In the genomic region with DNA sequence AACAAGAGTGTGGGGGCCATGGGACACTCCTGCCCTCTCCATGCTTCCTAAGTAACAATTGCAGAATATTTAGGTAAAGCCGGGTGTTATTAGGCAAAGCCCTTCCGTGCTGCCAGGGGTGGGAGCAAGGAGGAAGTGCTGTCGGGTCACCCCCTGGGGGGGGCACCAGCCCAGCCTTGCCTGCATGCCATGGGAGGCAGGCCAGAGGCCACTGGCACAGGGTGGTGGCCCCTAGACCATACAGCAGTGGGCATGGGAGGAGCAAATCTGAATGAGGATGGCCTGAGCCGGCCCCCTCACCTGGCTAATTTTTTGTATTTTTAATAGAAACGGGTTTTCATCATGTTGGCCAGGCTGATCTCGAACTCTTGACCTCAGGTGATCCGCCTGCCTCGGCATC, we compare ENCODE assay signal across 39 cellular contexts.
"Had no signal": no experiment of that assay in that cellular context is flagged by ENCODE, and none has a peak within 500 bp of the region (broad histone marks: within the 10 kb centered on the region; RNA-seq: fewer than 3 reads in every experiment).

No MANE protein-coding gene starts in this region.

- H3K27me3 Mint-ChIP-seq: activated naive CD4-positive, alpha-beta T cell treated with anti-CD3 and anti-CD28 coated beads, Interleukin-2, amount 10 ng/mL, durations not matched to agents 7 days and 5 days; activated naive CD4-positive, alpha-beta T cell treated with anti-CD3 and anti-CD28 coated beads, Interleukin-2, amount 50 U/mL, for 24 hours; activated naive CD8-positive, alpha-beta T cell; activated naive CD8-positive, alpha-beta T cell treated with anti-CD3 and anti-CD28 coated beads for 36 hours; activated naive CD8-positive, alpha-beta T cell treated with anti-CD3 and anti-CD28 coated beads, Interleukin-2, amount 10 ng/mL, durations not matched to agents 7 days and 5 days; activated naive CD8-positive, alpha-beta T cell treated with anti-CD3 and anti-CD28 coated beads, Interleukin-2, amount 50 U/mL, for 24 hours; activated T-cell treated with anti-CD3 and anti-CD28 coated beads, Interleukin-2, amount 50 U/mL, for 24 hours; activated T-helper 17 cell treated with anti-CD3 and anti-CD28 coated beads, Interleukin-2, amount 50 U/mL, for 72 hours; brain; central memory CD8-positive, alpha-beta T cell had no signal

- FAIRE-seq: astrocyte, bronchial epithelial cell had no signal

- DNase-seq: activated effector memory CD4-positive, alpha-beta T cell treated with anti-CD3 and anti-CD28 coated beads, Interleukin-2, amount 50 U/mL, for 16 hours; activated effector memory CD4-positive, alpha-beta T cell treated with Interleukin-2 at 50 U/mL for 16 hours; activated gamma-delta T cell; activated gamma-delta T cell treated with Interleukin-2 at 50 U/mL for 16 hours; activated naive CD4-positive, alpha-beta T cell; activated naive CD4-positive, alpha-beta T cell treated with anti-CD3 and anti-CD28 coated beads for 36 hours; activated naive CD4-positive, alpha-beta T cell treated with anti-CD3 and anti-CD28 coated beads, Interleukin-2, amount 10 ng/mL, durations not matched to agents 7 days and 5 days; activated naive CD4-positive, alpha-beta T cell treated with anti-CD3 and anti-CD28 coated beads, Interleukin-2, amount 50 U/mL, for 16 hours; activated naive CD4-positive, alpha-beta T cell treated with Interleukin-2 at 50 U/mL for 16 hours; activated naive CD8-positive, alpha-beta T cell treated with anti-CD3 and anti-CD28 coated beads for 36 hours; activated naive CD8-positive, alpha-beta T cell treated with anti-CD3 and anti-CD28 coated beads, Interleukin-2, amount 10 ng/mL, durations not matched to agents 7 days and 5 days; activated naive CD8-positive, alpha-beta T cell treated with anti-CD3 and anti-CD28 coated beads, Interleukin-2, amount 50 U/mL, for 24 hours; activated T-cell treated with anti-CD3 and anti-CD28 coated beads, Interleukin-2, amount 50 U/mL, for 1 hour; activated T-cell treated with anti-CD3 and anti-CD28 coated beads, Interleukin-2, amount 50 U/mL, for 24 hours; activated T-cell treated with anti-CD3 and anti-CD28 coated beads, Interleukin-2, amount 50 U/mL, for 4 hours; activated T-cell treated with anti-CD3 and anti-CD28 coated beads, Interleukin-2, amount 50 U/mL, for 48 hours; activated T-cell treated with anti-CD3 and anti-CD28 coated beads, Interleukin-2, amount 50 U/mL, for 72 hours; adrenal gland; amniotic stem cell; anterior cingulate cortex; aorta; body of pancreas; brain microvascular endothelial cell; caudate nucleus; central memory CD4-positive, alpha-beta T cell; cerebellar nuclear complex had no signal

- H3K27ac Mint-ChIP-seq: activated naive CD4-positive, alpha-beta T cell treated with anti-CD3 and anti-CD28 coated beads for 36 hours; activated naive CD4-positive, alpha-beta T cell treated with anti-CD3 and anti-CD28 coated beads, Interleukin-2, amount 10 ng/mL, durations not matched to agents 7 days and 5 days; activated naive CD4-positive, alpha-beta T cell treated with anti-CD3 and anti-CD28 coated beads, Interleukin-2, amount 50 U/mL, for 24 hours; activated naive CD4-positive, alpha-beta T cell treated with anti-CD3 and anti-CD28 coated beads, Interleukin-2, amount 50 U/mL, for 72 hours; activated naive CD8-positive, alpha-beta T cell; activated naive CD8-positive, alpha-beta T cell treated with anti-CD3 and anti-CD28 coated beads for 36 hours; activated naive CD8-positive, alpha-beta T cell treated with anti-CD3 and anti-CD28 coated beads, Interleukin-2, amount 10 ng/mL, durations not matched to agents 7 days and 5 days; activated naive CD8-positive, alpha-beta T cell treated with anti-CD3 and anti-CD28 coated beads, Interleukin-2, amount 50 U/mL, for 24 hours; activated T-cell treated with anti-CD3 and anti-CD28 coated beads, Interleukin-2, amount 50 U/mL, for 24 hours; activated T-cell treated with anti-CD3 and anti-CD28 coated beads, Interleukin-2, amount 50 U/mL, for 72 hours; activated T-helper 1 cell treated with anti-CD3 and anti-CD28 coated beads, Interleukin-12 subunit alpha, Interleukin-12 subunit beta, Interleukin-2, Interleukin-4 antibody, amounts not matched to agents 30 ng/mL and 10 ng/mL and 1 ng/mL, durations not matched to agents 14 hours and 24 hours and 36 hours; activated T-helper 17 cell treated with anti-CD3 and anti-CD28 coated beads, Interleukin-2, amount 50 U/mL, for 72 hours; activated T-helper 2 cell treated with anti-CD3 and anti-CD28 coated beads, Interferon-gamma antibody, Interleukin-2, Interleukin-4, amounts not matched to agents 10 μg/mL and 5 μg/mL and 100 μg/mL, durations not matched to agents 14 hours and 24 hours and 36 hours; brain had no signal

- H3K4me3 ChIP-seq: adrenal gland, ascending aorta, body of pancreas, breast epithelium, cardiac muscle cell had no signal

- H3K9me3 ChIP-seq: adrenal gland, ascending aorta, body of pancreas, breast epithelium had no signal

- H3K27ac ChIP-seq: adrenal gland, ascending aorta, body of pancreas, brain microvascular endothelial cell, breast epithelium, cardiac muscle cell had no signal

- H3K27me3 ChIP-seq: adrenal gland, ascending aorta, body of pancreas, brain microvascular endothelial cell, breast epithelium, cardiac muscle cell had no signal

- H3K9me3 Mint-ChIP-seq: brain had no signal

- H3K4me1 Mint-ChIP-seq: activated naive CD4-positive, alpha-beta T cell treated with anti-CD3 and anti-CD28 coated beads, Interleukin-2, amount 10 ng/mL, durations not matched to agents 7 days and 5 days; activated naive CD4-positive, alpha-beta T cell treated with anti-CD3 and anti-CD28 coated beads, Interleukin-2, amount 50 U/mL, for 24 hours; activated naive CD8-positive, alpha-beta T cell treated with anti-CD3 and anti-CD28 coated beads for 36 hours; activated naive CD8-positive, alpha-beta T cell treated with anti-CD3 and anti-CD28 coated beads, Interleukin-2, amount 10 ng/mL, durations not matched to agents 7 days and 5 days; activated naive CD8-positive, alpha-beta T cell treated with anti-CD3 and anti-CD28 coated beads, Interleukin-2, amount 50 U/mL, for 24 hours; activated T-helper 17 cell treated with anti-CD3 and anti-CD28 coated beads, Interleukin-2, amount 50 U/mL, for 72 hours; brain; central memory CD8-positive, alpha-beta T cell had no signal

- H3K4me3 Mint-ChIP-seq: activated naive CD4-positive, alpha-beta T cell treated with anti-CD3 and anti-CD28 coated beads for 36 hours; activated naive CD4-positive, alpha-beta T cell treated with anti-CD3 and anti-CD28 coated beads, Interleukin-2, amount 10 ng/mL, durations not matched to agents 7 days and 5 days; activated naive CD4-positive, alpha-beta T cell treated with anti-CD3 and anti-CD28 coated beads, Interleukin-2, amount 50 U/mL, for 24 hours; activated naive CD8-positive, alpha-beta T cell; activated naive CD8-positive, alpha-beta T cell treated with anti-CD3 and anti-CD28 coated beads for 36 hours; activated naive CD8-positive, alpha-beta T cell treated with anti-CD3 and anti-CD28 coated beads, Interleukin-2, amount 10 ng/mL, durations not matched to agents 7 days and 5 days; activated naive CD8-positive, alpha-beta T cell treated with anti-CD3 and anti-CD28 coated beads, Interleukin-2, amount 50 U/mL, for 24 hours; activated T-cell treated with anti-CD3 and anti-CD28 coated beads, Interleukin-2, amount 50 U/mL, for 24 hours; activated T-cell treated with anti-CD3 and anti-CD28 coated beads, Interleukin-2, amount 50 U/mL, for 4 hours; activated T-cell treated with anti-CD3 and anti-CD28 coated beads, Interleukin-2, amount 50 U/mL, for 72 hours; activated T-helper 1 cell treated with anti-CD3 and anti-CD28 coated beads, Interleukin-12 subunit alpha, Interleukin-12 subunit beta, Interleukin-2, Interleukin-4 antibody, amounts not matched to agents 30 ng/mL and 10 ng/mL and 1 ng/mL, durations not matched to agents 14 hours and 24 hours and 36 hours; activated T-helper 17 cell treated with anti-CD3 and anti-CD28 coated beads, Interleukin-2, amount 50 U/mL, for 72 hours; brain; central memory CD8-positive, alpha-beta T cell had no signal

- H3K4me1 ChIP-seq: adrenal gland, ascending aorta, body of pancreas, breast epithelium had no signal

- H3K36me3 ChIP-seq: adrenal gland, ascending aorta, brain microvascular endothelial cell, breast epithelium, cardiac muscle cell had no signal

- H3K36me3 Mint-ChIP-seq: activated naive CD4-positive, alpha-beta T cell treated with anti-CD3 and anti-CD28 coated beads, Interleukin-2, amount 10 ng/mL, durations not matched to agents 7 days and 5 days; activated naive CD4-positive, alpha-beta T cell treated with anti-CD3 and anti-CD28 coated beads, Interleukin-2, amount 50 U/mL, for 24 hours; activated naive CD8-positive, alpha-beta T cell; activated naive CD8-positive, alpha-beta T cell treated with anti-CD3 and anti-CD28 coated beads for 36 hours; activated naive CD8-positive, alpha-beta T cell treated with anti-CD3 and anti-CD28 coated beads, Interleukin-2, amount 10 ng/mL, durations not matched to agents 7 days and 5 days; brain had no signal

- ATAC-seq: activated naive CD4-positive, alpha-beta T cell treated with anti-CD3 and anti-CD28 coated beads, Interleukin-2, amount 50 U/mL, for 72 hours; activated naive CD8-positive, alpha-beta T cell treated with anti-CD3 and anti-CD28 coated beads, Interleukin-2, amount 50 U/mL, for 24 hours; activated T-cell treated with anti-CD3 and anti-CD28 coated beads, Interleukin-2, amount 50 U/mL, for 4 hours; activated T-cell treated with anti-CD3 and anti-CD28 coated beads, Interleukin-2, amount 50 U/mL, for 72 hours; activated T-helper 17 cell treated with anti-CD3 and anti-CD28 coated beads, Interleukin-2, amount 50 U/mL, for 72 hours; body of pancreas had no signal
